In genomic region chr2:204325468-204325867, GRCh38 we compare ENCODE assay signal across 8 cellular contexts.
A peak's percentile ranks its signal among the peaks of the same experiment; 100 is the strongest.
DNase-seq lines count a peak whose midpoint lies in the region; ATAC-seq and TF ChIP-seq lines count a peak whose summit lies in the region.

No MANE protein-coding gene starts in this region.

- ATAC-seq in GM21717 (IDR thresholded peaks at IDR 0.05; ENCODE audit: unreplicated experiment) = peak; percentile 91

- no peaks in the 10 kb centered on the region for H3K9me3 Mint-ChIP-seq in activated T-cell treated with anti-CD3 and anti-CD28 coated beads, Interleukin-2, amount 50 U/mL, for 24 hours
- no peaks in the 10 kb centered on the region for H3K9me3 Mint-ChIP-seq in type B pancreatic cell

- no peak overlapping the region for H3K4me3 Mint-ChIP-seq in activated T-cell treated with anti-CD3 and anti-CD28 coated beads, Interleukin-2, amount 50 U/mL, for 24 hours
- peak overlapping the region; percentile 9 for H3K4me3 Mint-ChIP-seq in type B pancreatic cell

- H3K79me1 ChIP-seq in neuronal stem cell (ENCODE audit: low read depth, low read length) = no peaks in the 10 kb centered on the region

- 0 out of 2 replicates have a peak, but pooled peaks cover 4% of the 10 kb centered on the region for H3K27me3 ChIP-seq in OCI-LY3 (ENCODE audit: low read depth, low read length)
- H3K27me3 ChIP-seq in neuronal stem cell (ENCODE audit: control insufficient read depth in 3 of 3, insufficient read depth in 3 of 3, low read depth in 1 of 3, low read length in 3 of 3) = no peaks in the 10 kb centered on the region

- no peak overlapping the region for H3K14ac ChIP-seq in neuronal stem cell (ENCODE audit: low read length)

- H2BK120ac ChIP-seq in neuronal stem cell (ENCODE audit: low read depth, low read length) = no peak overlapping the region

- peaks cover 2% of the 10 kb centered on the region for H3K4me1 Mint-ChIP-seq in activated T-cell treated with anti-CD3 and anti-CD28 coated beads, Interleukin-2, amount 50 U/mL, for 24 hours (ENCODE audit: low read depth)
- H3K4me1 Mint-ChIP-seq in type B pancreatic cell (ENCODE audit: unreplicated experiment) = peaks cover 22% of the 10 kb centered on the region

- no peak overlapping the region for H4K91ac ChIP-seq in neuronal stem cell (ENCODE audit: low read depth, low read length, poor library complexity)

- H4K8ac ChIP-seq in neuronal stem cell (ENCODE audit: low read depth, low read length) = no peak overlapping the region

- no peaks in the 10 kb centered on the region for H3K79me2 ChIP-seq in OCI-LY3 (ENCODE audit: low read length)

- DNase-seq in Daoy (ENCODE audit: low read depth) = peak; percentile 73
- DNase-seq in KG1 (lab: John Stamatoyannopoulos, UW) = peak; percentile 66
- peak; percentile 35 for DNase-seq in activated T-cell treated with anti-CD3 and anti-CD28 coated beads, Interleukin-2, amount 50 U/mL, for 24 hours
- peak; percentile 92 for DNase-seq in fibroblast of peridontal ligament (ENCODE audit: extremely low read depth)
- DNase-seq in neuronal stem cell (ENCODE audit: low spot score) = peak; percentile 81
- DNase-seq in type B pancreatic cell (ENCODE audit: extremely low spot score, unreplicated experiment) = peak; percentile 78

- H2BK15ac ChIP-seq in neuronal stem cell (ENCODE audit: low read length) = no peak overlapping the region

- H3K23ac ChIP-seq in neuronal stem cell (ENCODE audit: low read depth, low read length, poor library complexity) = no peak overlapping the region

- H2BK5ac ChIP-seq in neuronal stem cell (ENCODE audit: low read length) = no peak overlapping the region

- no peak overlapping the region for H3K18ac ChIP-seq in neuronal stem cell (ENCODE audit: low read length)

- no peak overlapping the region for H3K4ac ChIP-seq in neuronal stem cell (ENCODE audit: low read length)

- H3K4me1 ChIP-seq in OCI-LY3 (ENCODE audit: low read length) = no peaks in the 10 kb centered on the region
- peaks cover 0 to 2% of the 10 kb centered on the region in 2 donors for H3K4me1 ChIP-seq in neuronal stem cell (ENCODE audit: control insufficient read depth in 2 of 2, insufficient read depth in 1 of 2, low read depth in 1 of 2, low read length in 2 of 2)

- H2AK5ac ChIP-seq in neuronal stem cell (ENCODE audit: low read depth, low read length) = no peak overlapping the region

- H2AFZ ChIP-seq in OCI-LY3 (ENCODE audit: low read depth, low read length) = no peak overlapping the region
- H2AFZ ChIP-seq in neuronal stem cell (ENCODE audit: low read length) = no peak overlapping the region

- H2BK12ac ChIP-seq in neuronal stem cell (ENCODE audit: low read length) = no peak overlapping the region

- H3K36me3 ChIP-seq in OCI-LY3 (replicated peaks; ENCODE audit: low read depth, low read length) (no peaks in the 10 kb centered on the region), neuronal stem cell (replicated peaks in 1 of 2; ENCODE audit: control insufficient read depth in 2 of 2, insufficient read depth in 2 of 2, low read length in 2 of 2) (no peaks in the 10 kb centered on the region)

- no CpG with 5 or more reads among the region's 7 CpGs for WGBS in neuronal stem cell (ENCODE audit: extremely low coverage in 2 of 2, insufficient read length in 2 of 2, insufficient replicate concordance in 1 of 2), 2 donors

- H3K4me2 ChIP-seq in OCI-LY3 (ENCODE audit: low read length) = peak overlapping the region; percentile 38
- H3K4me2 ChIP-seq in neuronal stem cell (ENCODE audit: insufficient read depth, low read length, poor library complexity, severe bottlenecking) = no peak overlapping the region

- no peak overlapping the region for H3K4me3 ChIP-seq in OCI-LY3 (ENCODE audit: low read length)
- no peak overlapping the region for H3K4me3 ChIP-seq in neuronal stem cell (ENCODE audit: low read length in 2 of 2)

- no peak overlapping the region for H3K27ac Mint-ChIP-seq in activated T-cell treated with anti-CD3 and anti-CD28 coated beads, Interleukin-2, amount 50 U/mL, for 24 hours
- H3K27ac Mint-ChIP-seq in type B pancreatic cell = no peak overlapping the region

- H3K27me3 Mint-ChIP-seq in activated T-cell treated with anti-CD3 and anti-CD28 coated beads, Interleukin-2, amount 50 U/mL, for 24 hours = peaks cover 12% of the 10 kb centered on the region
- peaks cover 2% of the 10 kb centered on the region for H3K27me3 Mint-ChIP-seq in type B pancreatic cell

- no peaks in the 10 kb centered on the region for H3K9me3 ChIP-seq in OCI-LY3 (ENCODE audit: insufficient read depth, low read length)
- H3K9me3 ChIP-seq in neuronal stem cell (replicated peaks in 1 of 2; ENCODE audit: control insufficient read depth in 2 of 2, insufficient read depth in 1 of 2, low read depth in 1 of 2, low read length in 2 of 2) = peaks cover 0 to 3% of the 10 kb centered on the region in 2 donors

- no peak overlapping the region for H3K27ac ChIP-seq in OCI-LY3 (ENCODE audit: low read length)
- no peak overlapping the region for H3K27ac ChIP-seq in neuronal stem cell (replicated peaks; ENCODE audit: low read length)

- H3K36me3 Mint-ChIP-seq in activated T-cell treated with anti-CD3 and anti-CD28 coated beads, Interleukin-2, amount 50 U/mL, for 24 hours (ENCODE audit: low read depth) = no peaks in the 10 kb centered on the region
- H3K36me3 Mint-ChIP-seq in type B pancreatic cell = no peaks in the 10 kb centered on the region

- H3K9ac ChIP-seq in OCI-LY3 (ENCODE audit: low read length) (no peak overlapping the region), neuronal stem cell (ENCODE audit: low read depth, low read length, poor library complexity) (no peak overlapping the region)

- peak; percentile 87 for TF ChIP-seq CTCF in OCI-LY3 (IDR thresholded peaks at IDR 0.05; ENCODE audit: low read depth, low read length)
- TF ChIP-seq CTCF in type B pancreatic cell (conservative IDR thresholded peaks at IDR 0.05) = peak; percentile 94

- no peaks in the 10 kb centered on the region for H4K20me1 ChIP-seq in OCI-LY3 (ENCODE audit: insufficient read depth, low read length)

Comparison
In these comparisons a context has a peak if more than half of its experiments do, and no peak if none do; other contexts are left out.
1. DNase-seq: peak in every context shown above with its lines; median percentile 92 in fibroblast of peridontal ligament; 81 in neuronal stem cell; 78 in type B pancreatic cell; 73 in Daoy; 66 in KG1; 35 in activated T-cell treated with anti-CD3 and anti-CD28 coated beads, Interleukin-2, amount 50 U/mL, for 24 hours.